In the genomic region with DNA sequence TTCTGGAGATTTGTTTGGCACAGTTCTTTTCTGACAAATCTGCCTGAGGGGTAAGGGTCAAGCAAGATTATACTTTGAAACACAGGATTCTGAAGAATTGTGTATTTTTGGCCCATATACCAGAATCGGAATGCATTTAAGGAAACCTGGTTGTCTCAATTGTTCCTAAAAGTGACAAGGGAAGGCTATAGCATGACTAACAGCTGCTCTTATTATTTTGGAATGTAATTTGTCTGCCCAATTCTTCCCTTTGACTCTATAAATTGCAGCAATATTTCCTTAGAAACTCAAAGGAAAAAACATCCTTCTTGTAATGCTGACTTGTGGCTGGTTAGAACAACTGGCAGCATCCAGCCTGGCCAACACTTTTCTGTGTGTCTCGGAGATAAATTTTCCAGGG, we compare ENCODE assay signal across 1 cellular context.
TF ChIP-seq lines count a peak whose summit lies in the region.

No MANE protein-coding gene starts in this region.

TF ChIP-seq in neural cell, 6 proteins besides CTCF, POLR2A, EP300 and RAD21 (continued from another document):
- TF ChIP-seq, protein P1, sequence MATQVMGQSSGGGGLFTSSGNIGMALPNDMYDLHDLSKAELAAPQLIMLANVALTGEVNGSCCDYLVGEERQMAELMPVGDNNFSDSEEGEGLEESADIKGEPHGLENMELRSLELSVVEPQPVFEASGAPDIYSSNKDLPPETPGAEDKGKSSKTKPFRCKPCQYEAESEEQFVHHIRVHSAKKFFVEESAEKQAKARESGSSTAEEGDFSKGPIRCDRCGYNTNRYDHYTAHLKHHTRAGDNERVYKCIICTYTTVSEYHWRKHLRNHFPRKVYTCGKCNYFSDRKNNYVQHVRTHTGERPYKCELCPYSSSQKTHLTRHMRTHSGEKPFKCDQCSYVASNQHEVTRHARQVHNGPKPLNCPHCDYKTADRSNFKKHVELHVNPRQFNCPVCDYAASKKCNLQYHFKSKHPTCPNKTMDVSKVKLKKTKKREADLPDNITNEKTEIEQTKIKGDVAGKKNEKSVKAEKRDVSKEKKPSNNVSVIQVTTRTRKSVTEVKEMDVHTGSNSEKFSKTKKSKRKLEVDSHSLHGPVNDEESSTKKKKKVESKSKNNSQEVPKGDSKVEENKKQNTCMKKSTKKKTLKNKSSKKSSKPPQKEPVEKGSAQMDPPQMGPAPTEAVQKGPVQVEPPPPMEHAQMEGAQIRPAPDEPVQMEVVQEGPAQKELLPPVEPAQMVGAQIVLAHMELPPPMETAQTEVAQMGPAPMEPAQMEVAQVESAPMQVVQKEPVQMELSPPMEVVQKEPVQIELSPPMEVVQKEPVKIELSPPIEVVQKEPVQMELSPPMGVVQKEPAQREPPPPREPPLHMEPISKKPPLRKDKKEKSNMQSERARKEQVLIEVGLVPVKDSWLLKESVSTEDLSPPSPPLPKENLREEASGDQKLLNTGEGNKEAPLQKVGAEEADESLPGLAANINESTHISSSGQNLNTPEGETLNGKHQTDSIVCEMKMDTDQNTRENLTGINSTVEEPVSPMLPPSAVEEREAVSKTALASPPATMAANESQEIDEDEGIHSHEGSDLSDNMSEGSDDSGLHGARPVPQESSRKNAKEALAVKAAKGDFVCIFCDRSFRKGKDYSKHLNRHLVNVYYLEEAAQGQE (IDR thresholded peaks at IDR 0.05; ENCODE audit: borderline replicate concordance): no peak
- TF ChIP-seq POLR2AphosphoS5 (IDR thresholded peaks at IDR 0.05) (no peak), SMC3 (conservative IDR thresholded peaks at IDR 0.05; ENCODE audit: poor library complexity) (no peak), MXI1 (conservative IDR thresholded peaks at IDR 0.05; ENCODE audit: poor library complexity, severe bottlenecking) (no peak), TAF1 (IDR thresholded peaks at IDR 0.05; ENCODE audit: low read depth) (no peak)
